ENCODE assay signal across 14 cellular contexts in genomic region chr2:207969249-207969648, GRCh38.
"Had no signal": no experiment of that assay in that cellular context is flagged by ENCODE, and none has a peak within 500 bp of the region (broad histone marks: within the 10 kb centered on the region; RNA-seq: fewer than 3 reads in every experiment).

No MANE protein-coding gene starts in this region.

- FAIRE-seq: bronchial epithelial cell had no signal

- H3K36me3 ChIP-seq: gastroesophageal sphincter, heart left ventricle, neutrophil had no signal

- H3K27ac Mint-ChIP-seq: activated naive CD8-positive, alpha-beta T cell; activated T-helper 1 cell treated with anti-CD3 and anti-CD28 coated beads, Interleukin-12 subunit alpha, Interleukin-12 subunit beta, Interleukin-2, Interleukin-4 antibody, amounts not matched to agents 30 ng/mL and 10 ng/mL and 1 ng/mL, durations not matched to agents 14 hours and 24 hours and 36 hours had no signal

- DNase-seq: activated CD4-positive, alpha-beta T cell treated with anti-CD3 and anti-CD28 coated beads, Interleukin-2, amount 50 U/mL, for 4 hours; cerebellar nuclear complex; cortex of kidney; effector CD4-positive, alpha-beta T cell; heart left ventricle; mesendoderm; naive thymus-derived CD8-positive, alpha-beta T cell; stimulated activated naive B cell treated with anti-CD40 and anti-IgM and Interleukin-4, amounts not matched to agents 10 μg/mL and 1 μg/mL and 100 μg/mL, for 72 hours had no signal

- H3K27me3 ChIP-seq: gastroesophageal sphincter, heart left ventricle, neutrophil had no signal

- ATAC-seq: esophagus mucosa; gastroesophageal sphincter; heart left ventricle; naive thymus-derived CD8-positive, alpha-beta T cell; stimulated activated naive B cell treated with anti-CD40 and anti-IgM and Interleukin-4, amounts not matched to agents 10 μg/mL and 1 μg/mL and 100 μg/mL, for 72 hours had no signal

- H3K4me3 ChIP-seq: gastroesophageal sphincter, heart left ventricle had no signal

- H3K27me3 Mint-ChIP-seq: activated naive CD8-positive, alpha-beta T cell; naive thymus-derived CD8-positive, alpha-beta T cell; stimulated activated naive B cell treated with anti-CD40 and anti-IgM and Interleukin-4, amounts not matched to agents 10 μg/mL and 1 μg/mL and 100 μg/mL, for 72 hours had no signal

- H3K9me3 Mint-ChIP-seq: activated T-helper 1 cell treated with anti-CD3 and anti-CD28 coated beads, Interleukin-12 subunit alpha, Interleukin-12 subunit beta, Interleukin-2, Interleukin-4 antibody, amounts not matched to agents 30 ng/mL and 10 ng/mL and 1 ng/mL, durations not matched to agents 14 hours and 24 hours and 36 hours; naive thymus-derived CD8-positive, alpha-beta T cell; stimulated activated naive B cell treated with anti-CD40 and anti-IgM and Interleukin-4, amounts not matched to agents 10 μg/mL and 1 μg/mL and 100 μg/mL, for 72 hours had no signal

- H3K4me3 Mint-ChIP-seq: activated naive CD8-positive, alpha-beta T cell; activated T-helper 1 cell treated with anti-CD3 and anti-CD28 coated beads, Interleukin-12 subunit alpha, Interleukin-12 subunit beta, Interleukin-2, Interleukin-4 antibody, amounts not matched to agents 30 ng/mL and 10 ng/mL and 1 ng/mL, durations not matched to agents 14 hours and 24 hours and 36 hours; naive thymus-derived CD8-positive, alpha-beta T cell had no signal

- H3K9me3 ChIP-seq: gastroesophageal sphincter, heart left ventricle, neutrophil had no signal

- H3K27ac ChIP-seq: gastroesophageal sphincter, heart left ventricle, neutrophil had no signal
